ENCODE assay signal across 25 cellular contexts in genomic region chr2:6730003-6730402, GRCh38.
"Had no signal": no experiment of that assay in that cellular context is flagged by ENCODE, and none has a peak within 500 bp of the region (broad histone marks: within the 10 kb centered on the region; RNA-seq: fewer than 3 reads in every experiment).

No MANE protein-coding gene starts in this region.

- DNase-seq: islet precursor cell; left ventricle myocardium inferior; mesendoderm; naive B cell; natural killer cell; nephron progenitor cell; occipital lobe; right lobe of liver; stimulated activated CD4-positive, alpha-beta T cell treated with anti-CD3 and anti-CD28 coated beads, Interleukin-12 subunit alpha, Interleukin-12 subunit beta, amount 100 ng/mL, for 4 hours; stimulated activated CD4-positive, alpha-beta T cell treated with anti-CD3 and anti-CD28 coated beads, Interleukin-15, amount 100 ng/mL, for 24 hours; stimulated activated CD4-positive, alpha-beta T cell treated with anti-CD3 and anti-CD28 coated beads, Interleukin-2, amount 100 ng/mL, for 24 hours; stimulated activated CD4-positive, alpha-beta T cell treated with anti-CD3 and anti-CD28 coated beads, Interleukin-4, amount 100 ng/mL, for 1 hour; stimulated activated naive B cell treated with anti-CD40 and anti-IgM and Interleukin-4, amounts not matched to agents 10 μg/mL and 1 μg/mL and 100 μg/mL, for 72 hours; stimulated activated naive CD8-positive, alpha-beta T cell treated with anti-CD3 and anti-CD28 coated beads, Interleukin-15, Interleukin-2, amounts not matched to agents 100 U/mL and 50 U/mL, for 24 hours; stomach; testis; thyroid gland; transverse colon; upper lobe of left lung had no signal

- H3K4me2 ChIP-seq: neural progenitor cell had no signal

- H3K27me3 ChIP-seq: neural progenitor cell, neutrophil, right atrium auricular region, right lobe of liver, stomach, testis, thyroid gland, transverse colon, upper lobe of left lung, vagina had no signal

- H3K9me3 ChIP-seq: left ventricle myocardium inferior, neutrophil, right atrium auricular region, right lobe of liver, stomach, testis, thyroid gland, transverse colon, upper lobe of left lung, vagina had no signal

- H3K9ac ChIP-seq: neural progenitor cell, parathyroid adenoma had no signal

- H3K36me3 ChIP-seq: left ventricle myocardium inferior, neural progenitor cell, neutrophil, right atrium auricular region, right lobe of liver, stomach, thyroid gland, transverse colon, upper lobe of left lung, vagina had no signal

- H3K27ac ChIP-seq: left ventricle myocardium inferior, neural progenitor cell, neutrophil, parathyroid adenoma, right atrium auricular region, right lobe of liver, stomach, testis, thyroid gland, transverse colon, upper lobe of left lung, vagina had no signal

- H3K79me2 ChIP-seq: parathyroid adenoma had no signal

- H3K4me1 ChIP-seq: left ventricle myocardium inferior, neural progenitor cell, parathyroid adenoma, right atrium auricular region, right lobe of liver, stomach, testis, thyroid gland, transverse colon, upper lobe of left lung, vagina had no signal

- H2AFZ ChIP-seq: neural progenitor cell, parathyroid adenoma had no signal

- H3K4me3 ChIP-seq: left ventricle myocardium inferior, lung, neural progenitor cell, right atrium auricular region, right lobe of liver, stomach, testis, thyroid gland, transverse colon, upper lobe of left lung, vagina had no signal

- ATAC-seq: natural killer cell; right lobe of liver; stimulated activated naive B cell treated with anti-CD40 and anti-IgM and Interleukin-4, amounts not matched to agents 10 μg/mL and 1 μg/mL and 100 μg/mL, for 72 hours; stimulated activated naive CD8-positive, alpha-beta T cell treated with anti-CD3 and anti-CD28 coated beads, Interleukin-15, Interleukin-2, amounts not matched to agents 100 U/mL and 50 U/mL, for 24 hours had no signal
